Comparison of ENCODE assay signal across 8 cellular contexts in the genomic region with DNA sequence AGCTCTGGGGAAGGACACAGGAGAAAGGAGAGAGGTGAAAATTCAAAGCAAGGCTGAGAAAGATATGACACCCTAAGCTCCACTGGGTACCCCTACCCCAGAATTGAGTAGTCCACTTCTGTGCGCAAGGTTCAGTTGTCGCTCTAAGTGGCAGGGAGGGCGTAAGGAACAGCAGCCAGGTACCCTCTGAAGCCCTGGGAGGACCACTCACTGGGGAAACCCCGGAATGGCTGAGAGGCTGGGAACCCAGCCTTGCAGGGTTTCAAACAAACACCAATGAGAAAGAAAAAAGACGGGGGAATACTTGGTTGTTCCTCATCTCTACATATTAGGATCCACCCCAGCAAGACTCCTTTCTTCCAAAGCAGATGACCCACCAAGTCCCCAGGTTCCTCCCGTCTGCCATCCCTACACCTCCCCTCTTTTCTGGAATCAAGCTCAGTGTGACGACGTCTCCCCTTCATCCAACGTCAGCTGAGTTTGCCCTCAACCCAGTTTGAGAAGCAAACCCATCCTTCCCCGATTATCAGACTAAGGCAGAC. TPM values are rescaled to one million over a fixed set of nuclear protein-coding genes. Genes with fewer than 3 reads are reported as not detected.
DNase-seq lines count a peak whose midpoint lies in the region; ATAC-seq and TF ChIP-seq lines count a peak whose summit lies in the region.

No MANE protein-coding gene starts in this region.

- no peak for ATAC-seq in CD8-positive, alpha-beta T cell
- ATAC-seq in Panc1, result no peak
- no peak for ATAC-seq in GM21737 (IDR thresholded peaks at IDR 0.05; ENCODE audit: unreplicated experiment)
- no peak for ATAC-seq in GM19324 (IDR thresholded peaks at IDR 0.05; ENCODE audit: low FRiP score, unreplicated experiment)
- no peak for ATAC-seq in HG02970 (IDR thresholded peaks at IDR 0.05; ENCODE audit: low FRiP score, unreplicated experiment)

- H3K27me3 Mint-ChIP-seq in CD8-positive, alpha-beta T cell (ENCODE audit: low read depth), result no peaks in the 10 kb centered on the region

- peaks cover 29% of the 10 kb centered on the region for H4K20me1 ChIP-seq in osteoblast (ENCODE audit: insufficient read depth, low read length)

- in situ Hi-C loops in Panc1 (cut with HindIII; ENCODE audit: low pct_unique_long_range_greater_than_20kb, low sequenced_read_pairs), result no loop called here

- CTCF ChIA-PET in CD8-positive, alpha-beta T cell (lab: Charles Lee), result interaction anchor here (1.4 to 7.0 kb wide), 9 partner anchors 11 to 125 kb away, joined by 3 to 56 read pairs (median 10); partner anchors contain the start of genes DHH and TUBA1B
- CTCF ChIA-PET in Panc1 (lab: Charles Lee), result interaction anchor here (0.6 to 1.4 kb wide), 4 partner anchors 11 to 45 kb away, joined by 3 to 9 read pairs (median 3); no protein-coding TSS in a partner anchor

- POLR2A ChIA-PET in CD8-positive, alpha-beta T cell (lab: Charles Lee), result interaction anchor here (0.8 to 10.6 kb wide), 12 partner anchors 9 to 125 kb away, joined by 3 to 102 read pairs (median 6); partner anchors contain the start of genes DHH, KMT2D, RHEBL1 and TUBA1A
- POLR2A ChIA-PET in Panc1 (lab: Charles Lee), result interaction anchor here (0.6 to 0.8 kb wide), 2 partner anchors 21 to 74 kb away, joined by 3 to 6 read pairs; partner anchors contain the start of gene TUBA1B

- DNase-seq in CD8-positive, alpha-beta T cell, result no peak
- DNase-seq in Panc1 (ENCODE audit: low read depth, low spot score) (no peak), epithelial cell of esophagus (ENCODE audit: low read depth) (no peak), osteoblast (ENCODE audit: insufficient read length, low spot score, missing footprints) (peak; percentile 77), DMS79 treated with DMSO at 0.1 percent for 48 hours (lab: John Stamatoyannopoulos, UW) (no peak)

- H3K36me3 ChIP-seq in CD8-positive, alpha-beta T cell (ENCODE audit: insufficient read depth, low read length), result peaks cover 15% of the 10 kb centered on the region
- no peaks in the 10 kb centered on the region; the same call in 1 of the 2 replicates for H3K36me3 ChIP-seq in Panc1 (ENCODE audit: control insufficient read depth, insufficient read depth, low read length)
- H3K36me3 ChIP-seq in osteoblast (ENCODE audit: insufficient read depth, low read length), result no peaks in the 10 kb centered on the region

- H3K79me2 ChIP-seq in osteoblast (ENCODE audit: insufficient read depth, low read length), result peaks cover 44% of the 10 kb centered on the region

- H3K27ac Mint-ChIP-seq in CD8-positive, alpha-beta T cell, result peak overlapping the region; percentile 98

- H3K9me3 ChIP-seq in CD8-positive, alpha-beta T cell (ENCODE audit: low read length), result no peaks in the 10 kb centered on the region
- no peaks in the 10 kb centered on the region for H3K9me3 ChIP-seq in Panc1 (ENCODE audit: control insufficient read depth, insufficient read depth, low read depth, low read length)
- H3K9me3 ChIP-seq in osteoblast (ENCODE audit: low read depth, low read length), result no peaks in the 10 kb centered on the region

- H3K4me3 Mint-ChIP-seq in CD8-positive, alpha-beta T cell, result peak overlapping the region; percentile 98

- peak overlapping the region; percentile 97 for H3K4me2 ChIP-seq in osteoblast (ENCODE audit: insufficient read depth, low read length)

- no peaks in the 10 kb centered on the region for H3K9me3 Mint-ChIP-seq in CD8-positive, alpha-beta T cell

- peaks cover 18% of the 10 kb centered on the region for H3K4me1 ChIP-seq in CD8-positive, alpha-beta T cell (ENCODE audit: insufficient read depth, low read length)
- H3K4me1 ChIP-seq in Panc1 (ENCODE audit: control insufficient read depth, insufficient read depth, low read length) (peaks cover 14% of the 10 kb centered on the region), osteoblast (ENCODE audit: insufficient read depth, low read length) (peaks cover 29% of the 10 kb centered on the region)

- intact Hi-C loops in CD8-positive, alpha-beta T cell (cut with DNase I, micrococcal nuclease), result loop anchor here (1.0 to 5.0 kb wide), 8 partner anchors 21 to 126 kb away; partner anchors contain the start of genes KMT2D (in 2 of the 2) and TUBA1A (in 1 of the 2)
- intact Hi-C loops in Panc1 (cut with micrococcal nuclease; ENCODE audit: unreplicated experiment), result no loop called here

- H3K4me1 Mint-ChIP-seq in CD8-positive, alpha-beta T cell (ENCODE audit: low read depth), result peaks cover 44% of the 10 kb centered on the region

- peaks cover 35% of the 10 kb centered on the region for H3K36me3 Mint-ChIP-seq in CD8-positive, alpha-beta T cell

- H3K27ac ChIP-seq in CD8-positive, alpha-beta T cell (ENCODE audit: low read depth, low read length), result peak overlapping the region; percentile 97
- H3K27ac ChIP-seq in Panc1 (ENCODE audit: low read length), result peak overlapping the region; percentile 74
- peak overlapping the region; percentile 56 for H3K27ac ChIP-seq in osteoblast (ENCODE audit: low read depth, low read length)

- H3K4me3 ChIP-seq in CD8-positive, alpha-beta T cell (ENCODE audit: low read depth, low read length), result peak overlapping the region; percentile 92
- H3K4me3 ChIP-seq in Panc1 (ENCODE audit: low read depth in 2 of 2, low read length in 2 of 2) (peak overlapping the region; percentile 92), epithelial cell of esophagus (ENCODE audit: low read length) (peak overlapping the region; percentile 83), osteoblast (ENCODE audit: insufficient read depth, low read length) (peak overlapping the region; percentile 99)

- H2AFZ ChIP-seq in osteoblast (ENCODE audit: low read length), result peak overlapping the region; percentile 83

- no TSS peak for BruUV-seq in Panc1 (replicated peaks; lab: Mats Ljungman, UMichigan)

- H3K27me3 ChIP-seq in CD8-positive, alpha-beta T cell (ENCODE audit: insufficient read depth, low read length), result no peaks in the 10 kb centered on the region
- H3K27me3 ChIP-seq in Panc1 (ENCODE audit: control insufficient read depth, insufficient read depth, low read length), result no peaks in the 10 kb centered on the region
- H3K27me3 ChIP-seq in osteoblast (ENCODE audit: insufficient read depth, low read length), result no peaks in the 10 kb centered on the region

- no peak for TF ChIP-seq CTCF in CD8-positive, alpha-beta T cell (IDR thresholded peaks at IDR 0.05)
- TF ChIP-seq CTCF in Panc1 (IDR thresholded peaks at IDR 0.05), result no peak
- no peak for TF ChIP-seq CTCF in epithelial cell of esophagus (IDR thresholded peaks at IDR 0.05; ENCODE audit: insufficient read depth, low read depth, low read length, missing control alignments)
- no peak for TF ChIP-seq CTCF in osteoblast (IDR thresholded peaks at IDR 0.05; ENCODE audit: extremely low read depth, low read depth, low read length)

RNA-seq across cellular contexts. Expression of gene LMBR1L, which starts 0.9 kb away (rescaled TPM):
- 100 to 1,000 TPM; 464 to 497 TPM for total RNA-seq in CD8-positive, alpha-beta T cell
- 34.4 TPM for total RNA-seq in Panc1 (2021; ENCODE audit: unreplicated experiment)
- polyA plus RNA-seq in Panc1 (2012; ENCODE audit: insufficient read length), result 32.6 TPM
- 57.2 and 60.4 TPM in 2 replicates for total RNA-seq in osteoblast

RNA-seq across cellular contexts. Expression of gene DHH, which starts 15.1 kb away (rescaled TPM):
- under 1 TPM; 0.71 to 0.78 TPM for total RNA-seq in CD8-positive, alpha-beta T cell
- 1.9 TPM for total RNA-seq in Panc1 (2021; ENCODE audit: unreplicated experiment)
- 2.1 TPM for polyA plus RNA-seq in Panc1 (2012; ENCODE audit: insufficient read length)
- total RNA-seq in osteoblast, result under 0.01 TPM in 1 of 2 replicates, not detected in the other

RNA-seq across cellular contexts. Expression of gene TUBA1B, which starts 21.5 kb away (rescaled TPM):
- total RNA-seq in CD8-positive, alpha-beta T cell, result 100 to 1,000 TPM; 103 to 105 TPM
- 1,275 TPM for total RNA-seq in Panc1 (2021; ENCODE audit: unreplicated experiment)
- polyA plus RNA-seq in Panc1 (2012; ENCODE audit: insufficient read length), result 1,220 TPM
- 578 and 616 TPM in 2 replicates for total RNA-seq in osteoblast

RNA-seq across cellular contexts. Expression of gene RHEBL1, which starts 39.9 kb away (rescaled TPM):
- total RNA-seq in CD8-positive, alpha-beta T cell, result 1 to 10 TPM; 4.7 to 5.6 TPM
- total RNA-seq in Panc1 (2021; ENCODE audit: unreplicated experiment), result 4.7 TPM
- polyA plus RNA-seq in Panc1 (2012; ENCODE audit: insufficient read length), result 5.1 TPM
- total RNA-seq in osteoblast, result 0.72 and 0.88 TPM in 2 replicates

RNA-seq across cellular contexts. Expression of gene KMT2D, which starts 49.1 kb away (rescaled TPM):
- 100 to 1,000 TPM; 112 to 127 TPM for total RNA-seq in CD8-positive, alpha-beta T cell
- total RNA-seq in Panc1 (2021; ENCODE audit: unreplicated experiment), result 64.7 TPM
- polyA plus RNA-seq in Panc1 (2012; ENCODE audit: insufficient read length), result 49.9 TPM
- total RNA-seq in osteoblast, result 24.6 and 28.6 TPM in 2 replicates
